1 cellular context compared by ENCODE assay signal in genomic region chr5:68409259-68409658, GRCh38.
TF ChIP-seq lines count a peak whose summit lies in the region.

No MANE protein-coding gene starts in this region.

TF ChIP-seq in H1, 55 proteins besides CTCF, POLR2A, EP300 and RAD21:
- TF ChIP-seq FOSL1 (IDR thresholded peaks at IDR 0.05; ENCODE audit: insufficient read depth, low read depth, low read length) (no peak), SUZ12 (IDR thresholded peaks at IDR 0.05; ENCODE audit: low read length) (no peak), RBBP5 (IDR thresholded peaks at IDR 0.05; ENCODE audit: borderline replicate concordance, low read depth, low read length) (no peak), TAF7 (optimal IDR thresholded peaks at IDR 0.05; ENCODE audit: borderline replicate concordance, low read depth, low read length) (no peak), YY1 (IDR thresholded peaks at IDR 0.05; ENCODE audit: low read depth, low read length) (no peak), GABPA (IDR thresholded peaks at IDR 0.05; ENCODE audit: borderline replicate concordance, insufficient read depth, low read length) (no peak), SIRT6 (IDR thresholded peaks at IDR 0.05; ENCODE audit: low read length) (no peak), SP2 (IDR thresholded peaks at IDR 0.05; ENCODE audit: low read length) (no peak), ATF2 (IDR thresholded peaks at IDR 0.05; ENCODE audit: low read length) (no peak), BCL11A (IDR thresholded peaks at IDR 0.05; ENCODE audit: low read depth in 2 of 2, low read length in 2 of 2) (no peak), SP1 (IDR thresholded peaks at IDR 0.05; ENCODE audit: low read depth, low read length) (no peak)
TF ChIP-seq in H1: peak in this region for 0.
